Comparison of ENCODE assay signal across 8 cellular contexts in the genomic region with DNA sequence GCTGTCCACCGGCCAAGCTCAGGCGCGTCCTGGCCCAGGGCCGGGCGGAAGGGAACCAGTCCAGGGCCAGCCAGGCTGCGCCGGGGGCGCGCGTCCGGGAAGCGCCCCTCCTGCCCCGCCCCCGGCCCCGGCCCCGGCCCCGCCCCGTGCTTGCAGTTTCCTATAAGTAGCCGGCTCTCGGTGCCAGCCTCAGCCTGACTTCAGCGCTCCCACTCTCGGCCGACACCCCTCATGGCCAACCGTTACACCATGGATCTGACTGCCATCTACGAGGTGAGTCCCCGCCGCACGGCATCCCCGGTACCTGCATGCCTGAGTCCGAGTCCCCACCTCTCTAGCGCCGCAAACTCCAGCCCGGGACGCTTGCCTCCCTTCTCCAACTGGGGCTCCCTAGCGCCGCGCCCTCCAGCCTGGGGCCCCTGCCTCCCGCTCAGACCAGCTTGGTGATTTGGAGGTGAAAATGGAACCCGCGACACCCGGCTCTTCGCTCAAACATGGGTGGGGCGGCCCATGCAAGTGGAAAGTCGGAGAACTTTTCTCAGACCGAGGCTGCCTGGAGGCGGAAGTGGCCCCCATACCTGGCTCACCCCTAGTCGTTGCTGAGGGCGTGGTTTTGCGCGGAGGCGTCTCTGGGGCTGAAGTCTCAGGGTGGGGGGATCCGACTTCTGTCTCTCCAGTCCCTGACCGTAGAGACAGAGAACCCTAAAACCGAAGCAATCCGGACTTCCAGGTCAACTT. TPM values are rescaled to one million over a fixed set of nuclear protein-coding genes. Genes with fewer than 3 reads are reported as not detected.
DNase-seq lines count a peak whose midpoint lies in the region; ATAC-seq and TF ChIP-seq lines count a peak whose summit lies in the region.

A gene with protein sequence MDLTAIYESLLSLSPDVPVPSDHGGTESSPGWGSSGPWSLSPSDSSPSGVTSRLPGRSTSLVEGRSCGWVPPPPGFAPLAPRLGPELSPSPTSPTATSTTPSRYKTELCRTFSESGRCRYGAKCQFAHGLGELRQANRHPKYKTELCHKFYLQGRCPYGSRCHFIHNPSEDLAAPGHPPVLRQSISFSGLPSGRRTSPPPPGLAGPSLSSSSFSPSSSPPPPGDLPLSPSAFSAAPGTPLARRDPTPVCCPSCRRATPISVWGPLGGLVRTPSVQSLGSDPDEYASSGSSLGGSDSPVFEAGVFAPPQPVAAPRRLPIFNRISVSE (plus strand): TSS at position 192 of the 738 bp plus-strand sequence. CDS start 58 bp downstream, at position 250.

- intact Hi-C loops in activated T-helper 1 cell treated with anti-CD3 and anti-CD28 coated beads, Interleukin-12 subunit alpha, Interleukin-12 subunit beta, Interleukin-2, Interleukin-4 antibody, amounts not matched to agents 30 ng/mL and 10 ng/mL and 1 ng/mL, durations not matched to agents 14 hours and 24 hours and 36 hours (cut with micrococcal nuclease), result no loop called here
- intact Hi-C loops in natural killer cell (cut with micrococcal nuclease), result no loop called here

- in situ Hi-C loops in G401 (cut with HindIII; ENCODE audit: low sequenced_read_pairs), result no loop called here

- DNase-seq in G401 (ENCODE audit: low spot score) (peak; percentile 66), HL-60 (ENCODE audit: low read depth in 1 of 2, low spot score in 1 of 2) (peak; percentile 80 to 92), RKO (ENCODE audit: low spot score) (peak; percentile 82), fibroblast of gingiva (ENCODE audit: low read depth) (peak; percentile 98), natural killer cell (peak; percentile 89)
- peak; percentile 77 for DNase-seq in activated T-helper 1 cell treated with anti-CD3 and anti-CD28 coated beads, Interleukin-12 subunit alpha, Interleukin-12 subunit beta, Interleukin-2, Interleukin-4 antibody, amounts not matched to agents 30 ng/mL and 10 ng/mL and 1 ng/mL, durations not matched to agents 14 hours and 24 hours and 36 hours (ENCODE audit: low spot score)
- DNase-seq in stimulated activated naive CD4-positive, alpha-beta T cell (lab: John Stamatoyannopoulos, UW), result peak; percentile 85 to 98 (median 90)

- H3K4me3 ChIP-seq in HL-60 (replicated peaks; ENCODE audit: insufficient read depth, low read length), result peak within 1 kb of the TSS; percentile 91

- peak within 1 kb of the TSS; percentile 96 for H3K4me3 Mint-ChIP-seq in activated T-helper 1 cell treated with anti-CD3 and anti-CD28 coated beads, Interleukin-12 subunit alpha, Interleukin-12 subunit beta, Interleukin-2, Interleukin-4 antibody, amounts not matched to agents 30 ng/mL and 10 ng/mL and 1 ng/mL, durations not matched to agents 14 hours and 24 hours and 36 hours
- peak within 1 kb of the TSS; percentile 97 for H3K4me3 Mint-ChIP-seq in natural killer cell

- H3K9me3 Mint-ChIP-seq in activated T-helper 1 cell treated with anti-CD3 and anti-CD28 coated beads, Interleukin-12 subunit alpha, Interleukin-12 subunit beta, Interleukin-2, Interleukin-4 antibody, amounts not matched to agents 30 ng/mL and 10 ng/mL and 1 ng/mL, durations not matched to agents 14 hours and 24 hours and 36 hours, result no peaks in the 10 kb centered on the region
- H3K9me3 Mint-ChIP-seq in natural killer cell, result no peaks in the 10 kb centered on the region

- H3K4me1 Mint-ChIP-seq in activated T-helper 1 cell treated with anti-CD3 and anti-CD28 coated beads, Interleukin-12 subunit alpha, Interleukin-12 subunit beta, Interleukin-2, Interleukin-4 antibody, amounts not matched to agents 30 ng/mL and 10 ng/mL and 1 ng/mL, durations not matched to agents 14 hours and 24 hours and 36 hours (ENCODE audit: low read depth), result peaks cover 60% of the 10 kb centered on the region
- peaks cover 60 to 80% of the 10 kb centered on the region in 2 donors for H3K4me1 Mint-ChIP-seq in natural killer cell

- H3K36me3 Mint-ChIP-seq in activated T-helper 1 cell treated with anti-CD3 and anti-CD28 coated beads, Interleukin-12 subunit alpha, Interleukin-12 subunit beta, Interleukin-2, Interleukin-4 antibody, amounts not matched to agents 30 ng/mL and 10 ng/mL and 1 ng/mL, durations not matched to agents 14 hours and 24 hours and 36 hours (ENCODE audit: low read depth), result peaks cover 13% of the 10 kb centered on the region
- H3K36me3 Mint-ChIP-seq in natural killer cell, result peaks cover 7% of the 10 kb centered on the region

- peak within 1 kb of the TSS; percentile 87 for H3K27ac ChIP-seq in HL-60 (replicated peaks)

- no peak for TF ChIP-seq CTCF in HL-60 (IDR thresholded peaks at IDR 0.05; ENCODE audit: insufficient read depth, low read length)
- no peak for TF ChIP-seq CTCF in natural killer cell (IDR thresholded peaks at IDR 0.05)

- no peaks in the 10 kb centered on the region for H3K27me3 ChIP-seq in HL-60 (ENCODE audit: insufficient read depth, poor library complexity, severe bottlenecking)

- ATAC-seq in natural killer cell (peak; percentile 13 to 46 (median 31)), GM21576 (IDR thresholded peaks at IDR 0.05; ENCODE audit: unreplicated experiment) (no peak)

- H3K27me3 Mint-ChIP-seq in activated T-helper 1 cell treated with anti-CD3 and anti-CD28 coated beads, Interleukin-12 subunit alpha, Interleukin-12 subunit beta, Interleukin-2, Interleukin-4 antibody, amounts not matched to agents 30 ng/mL and 10 ng/mL and 1 ng/mL, durations not matched to agents 14 hours and 24 hours and 36 hours (ENCODE audit: insufficient read depth), result no peaks in the 10 kb centered on the region
- no peaks in the 10 kb centered on the region for H3K27me3 Mint-ChIP-seq in natural killer cell (ENCODE audit: low read depth in 2 of 2)

- peak within 1 kb of the TSS; percentile 94 for H3K27ac Mint-ChIP-seq in activated T-helper 1 cell treated with anti-CD3 and anti-CD28 coated beads, Interleukin-12 subunit alpha, Interleukin-12 subunit beta, Interleukin-2, Interleukin-4 antibody, amounts not matched to agents 30 ng/mL and 10 ng/mL and 1 ng/mL, durations not matched to agents 14 hours and 24 hours and 36 hours
- peak within 1 kb of the TSS; percentile 96 to 97 for H3K27ac Mint-ChIP-seq in natural killer cell

RNA-seq across cellular contexts. Expression of the gene that starts here (rescaled TPM):
- 1.1 and 1.9 TPM in 2 replicates for total RNA-seq in G401 (2014; rRNA removed; shearing (Covaris generic))
- 31.2 and 32.0 TPM in 2 replicates for total RNA-seq in activated T-helper 1 cell treated with anti-CD3 and anti-CD28 coated beads, Interleukin-12 subunit alpha, Interleukin-12 subunit beta, Interleukin-2, Interleukin-4 antibody, amounts not matched to agents 30 ng/mL and 10 ng/mL and 1 ng/mL, durations not matched to agents 14 hours and 24 hours and 36 hours
- total RNA-seq in natural killer cell, result 1,000 to 10,000 TPM; 1,232 to 2,074 (median 1,769) TPM

Comparison
In these comparisons a context has a peak if more than half of its experiments do, and no peak if none do; other contexts are left out.
1. RNA of the gene that starts here (total RNA-seq): 1,232 to 2,074 TPM in natural killer cell; 31.2 to 32.0 TPM in activated T-helper 1 cell treated with anti-CD3 and anti-CD28 coated beads, Interleukin-12 subunit alpha, Interleukin-12 subunit beta, Interleukin-2, Interleukin-4 antibody, amounts not matched to agents 30 ng/mL and 10 ng/mL and 1 ng/mL, durations not matched to agents 14 hours and 24 hours and 36 hours and 1.1 to 1.9 TPM in G401; every median in the first group is over 10 times any median in the second.
2. Peak in every context shown above with its lines, with median percentiles within 50 percentile points of each other: DNase-seq.